In the genomic region with DNA sequence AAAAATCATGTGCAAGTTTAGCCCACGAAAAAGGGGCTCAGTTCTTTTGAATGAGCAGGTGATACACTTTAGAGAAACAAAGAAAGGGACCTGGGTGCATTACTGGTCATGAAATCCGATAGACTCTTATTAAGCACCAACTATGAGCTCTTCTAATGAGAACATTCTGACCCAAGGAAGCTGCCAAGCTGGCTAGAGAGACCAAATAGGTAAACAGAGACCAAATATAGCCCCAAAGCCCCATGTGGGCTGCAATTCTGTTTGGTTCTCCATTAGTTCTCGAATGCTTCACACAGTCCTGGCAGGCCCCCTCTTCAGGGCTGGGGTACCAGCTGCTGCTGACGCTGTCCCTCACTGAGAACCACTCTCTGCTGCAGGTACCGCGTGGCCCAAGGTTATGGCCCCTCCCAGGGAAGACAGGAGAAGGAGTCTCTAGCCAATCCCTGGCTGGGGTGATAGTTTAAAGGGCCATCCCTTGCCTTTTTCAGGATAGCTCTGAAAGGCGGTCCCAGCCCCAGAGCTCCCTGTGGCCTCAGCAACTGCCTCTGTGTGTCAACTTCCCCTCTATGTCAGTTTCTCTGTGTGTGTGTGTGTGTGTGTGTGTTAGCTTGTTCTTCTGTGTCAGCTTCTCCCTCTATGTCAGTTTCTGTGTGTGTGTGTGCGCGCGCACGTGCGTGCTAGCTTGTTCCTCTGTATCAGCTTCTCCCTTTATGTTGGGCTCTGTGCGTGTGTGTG, we compare ENCODE assay signal across 22 cellular contexts. TPM values are rescaled to one million over a fixed set of nuclear protein-coding genes. Genes with fewer than 3 reads are reported as not detected.
A peak's percentile ranks its signal among the peaks of the same experiment; 100 is the strongest.
DNase-seq lines count a peak whose midpoint lies in the region; ATAC-seq and TF ChIP-seq lines count a peak whose summit lies in the region.
"Had no signal": no experiment of that assay in that cellular context is flagged by ENCODE, and none has a peak within 500 bp of the region (broad histone marks: within the 10 kb centered on the region; RNA-seq: fewer than 3 reads in every experiment).

No MANE protein-coding gene starts in this region.

- H3K9me2 ChIP-seq in GM23338 (ENCODE audit: insufficient read depth), result no peaks in the 10 kb centered on the region

- H3K4me1 Mint-ChIP-seq in GM23338, result peaks cover 7% of the 10 kb centered on the region; the same call in 2 of the 3 replicates
- H3K4me1 Mint-ChIP-seq in stimulated activated memory B cell treated with anti-CD40 and anti-IgM and Interleukin-4, amounts not matched to agents 10 μg/mL and 1 μg/mL and 100 μg/mL, for 72 hours, result peaks cover 8% of the 10 kb centered on the region

- H3K4me1 ChIP-seq in GM23338 (ENCODE audit: insufficient read depth) (no peaks in the 10 kb centered on the region), esophagus muscularis mucosa (peaks cover 8 to 37% (median 27%) of the 10 kb centered on the region in 4 donors)
- H3K4me1 ChIP-seq: foreskin keratinocyte, psoas muscle had no signal

- no peaks in the 10 kb centered on the region for H3K9me3 ChIP-seq in esophagus muscularis mucosa
- H3K9me3 ChIP-seq: psoas muscle had no signal

- H3K27me3 ChIP-seq in GM23338 (ENCODE audit: insufficient read depth) (no peaks in the 10 kb centered on the region), esophagus muscularis mucosa (no peaks in the 10 kb centered on the region)

- H3K36me3 ChIP-seq in GM23338 (ENCODE audit: insufficient read depth) (no peaks in the 10 kb centered on the region), esophagus muscularis mucosa (peaks cover 0 to 3% (median 0%) of the 10 kb centered on the region in 4 donors)

- no peak overlapping the region for H3K27ac Mint-ChIP-seq in GM23338
- H3K27ac Mint-ChIP-seq in stimulated activated memory B cell treated with anti-CD40 and anti-IgM and Interleukin-4, amounts not matched to agents 10 μg/mL and 1 μg/mL and 100 μg/mL, for 72 hours, result no peak overlapping the region
- H3K27ac Mint-ChIP-seq: activated CD4-positive, alpha-beta T cell treated with anti-CD3 and anti-CD28 coated beads, Interleukin-2, amount 10 ng/mL, durations not matched to agents 7 days and 5 days had no signal

- peak; percentile 72 for ATAC-seq in GM23338
- ATAC-seq in stimulated activated memory B cell treated with anti-CD40 and anti-IgM and Interleukin-4, amounts not matched to agents 10 μg/mL and 1 μg/mL and 100 μg/mL, for 72 hours, result peak; percentile 28
- ATAC-seq in HG03354 (IDR thresholded peaks at IDR 0.05; ENCODE audit: poor library complexity, severe bottlenecking, unreplicated experiment), result no peak
- no peak for ATAC-seq in HG03521 (IDR thresholded peaks at IDR 0.05; ENCODE audit: unreplicated experiment)
- no peak for ATAC-seq in GM19395 (IDR thresholded peaks at IDR 0.05; ENCODE audit: unreplicated experiment)
- ATAC-seq: foreskin keratinocyte; naive thymus-derived CD8-positive, alpha-beta T cell had no signal

- DNase-seq in GM23338 (ENCODE audit: low spot score) (peak; percentile 22), NCI-H2196 (lab: John Stamatoyannopoulos, UW; ENCODE audit: unreplicated experiment) (peak; percentile 70), esophagus muscularis mucosa (ENCODE audit: extremely low spot score) (no peak)
- DNase-seq: activated CD4-positive, alpha-beta T cell treated with anti-CD3 and anti-CD28 coated beads, Interleukin-2, amount 10 ng/mL, durations not matched to agents 7 days and 5 days; activated CD8-positive, alpha-beta memory T cell treated with anti-CD3 and anti-CD28 coated beads, Interleukin-2, amount 50 U/mL, for 4 hours; activated gamma-delta T cell treated with Interleukin-2 at 50 U/mL for 16 hours; AML-193; Calu3; dorsolateral prefrontal cortex; foreskin keratinocyte; mesenchymal stem cell; NCI-H146; NCI-H226 had no signal

- H4K20me1 ChIP-seq in GM23338 (replicated peaks; ENCODE audit: insufficient read depth), result no peaks in the 10 kb centered on the region

- TF ChIP-seq POLR2A in esophagus muscularis mucosa (IDR thresholded peaks at IDR 0.05; ENCODE audit: low read depth), result no peak

- no peak overlapping the region for H3K4me2 ChIP-seq in GM23338

- no peaks in the 10 kb centered on the region for H3K36me3 Mint-ChIP-seq in GM23338 (ENCODE audit: low read depth)
- H3K36me3 Mint-ChIP-seq in stimulated activated memory B cell treated with anti-CD40 and anti-IgM and Interleukin-4, amounts not matched to agents 10 μg/mL and 1 μg/mL and 100 μg/mL, for 72 hours, result no peaks in the 10 kb centered on the region
- H3K36me3 Mint-ChIP-seq: naive thymus-derived CD8-positive, alpha-beta T cell had no signal

- no peaks in the 10 kb centered on the region for H3K79me2 ChIP-seq in GM23338 (replicated peaks; ENCODE audit: insufficient read depth)

- H3K9me3 Mint-ChIP-seq in GM23338, result peaks cover 2% of the 10 kb centered on the region; the same call in 1 of the 3 replicates
- peaks cover 12% of the 10 kb centered on the region for H3K9me3 Mint-ChIP-seq in stimulated activated memory B cell treated with anti-CD40 and anti-IgM and Interleukin-4, amounts not matched to agents 10 μg/mL and 1 μg/mL and 100 μg/mL, for 72 hours

- TF ChIP-seq CTCF in GM23338 (conservative IDR thresholded peaks at IDR 0.05; ENCODE audit: low read depth in 2 of 2) (no peak), esophagus muscularis mucosa (IDR thresholded peaks at IDR 0.05) (no peak)

- no peak overlapping the region for H3K4me3 Mint-ChIP-seq in GM23338
- no peak overlapping the region for H3K4me3 Mint-ChIP-seq in stimulated activated memory B cell treated with anti-CD40 and anti-IgM and Interleukin-4, amounts not matched to agents 10 μg/mL and 1 μg/mL and 100 μg/mL, for 72 hours
- H3K4me3 Mint-ChIP-seq: activated CD4-positive, alpha-beta T cell treated with anti-CD3 and anti-CD28 coated beads, Interleukin-2, amount 10 ng/mL, durations not matched to agents 7 days and 5 days; naive thymus-derived CD8-positive, alpha-beta T cell had no signal

- no peak overlapping the region for H2AFZ ChIP-seq in GM23338

- H3F3A ChIP-seq in GM23338 (replicated peaks; ENCODE audit: low read depth), result no peaks in the 10 kb centered on the region

- peaks cover 5% of the 10 kb centered on the region for H3K27me3 Mint-ChIP-seq in GM23338 (ENCODE audit: insufficient read depth, low read depth, poor library complexity)
- H3K27me3 Mint-ChIP-seq in stimulated activated memory B cell treated with anti-CD40 and anti-IgM and Interleukin-4, amounts not matched to agents 10 μg/mL and 1 μg/mL and 100 μg/mL, for 72 hours, result peaks cover 8% of the 10 kb centered on the region

- no peak for TF ChIP-seq EP300 in esophagus muscularis mucosa (IDR thresholded peaks at IDR 0.05)

- 84% methylated on average over 10 of the region's 13 CpGs for WGBS in esophagus muscularis mucosa

- H3K27ac ChIP-seq in GM23338 (ENCODE audit: low read depth) (no peak overlapping the region), esophagus muscularis mucosa (replicated peaks in 1 of 4) (peak overlapping the region; percentile 77 to 82 (median 80))
- H3K27ac ChIP-seq: foreskin keratinocyte, psoas muscle had no signal

- intact Hi-C loops in esophagus muscularis mucosa (cut with DNase I), result no loop called here

- H3K4me3 ChIP-seq in GM23338 (no peak overlapping the region), esophagus muscularis mucosa (peak overlapping the region in 3 of 4 donors; percentile 15 to 22 (median 20))
- H3K4me3 ChIP-seq: dorsolateral prefrontal cortex, psoas muscle had no signal

TF ChIP-seq in GM23338, 12 proteins besides CTCF, POLR2A, EP300 and RAD21 (continues in another document):
- TF ChIP-seq CREB1 (CRISPR knock-in tag; IDR thresholded peaks at IDR 0.05; ENCODE audit: low read depth), result no peak
- TF ChIP-seq ETS1 (IDR thresholded peaks at IDR 0.05), result no peak
- TF ChIP-seq ZNF331 (CRISPR knock-in tag; IDR thresholded peaks at IDR 0.05; ENCODE audit: low read depth), result no peak
- TF ChIP-seq ZNF114 (CRISPR knock-in tag; IDR thresholded peaks at IDR 0.05), result no peak
- TF ChIP-seq STAT1 (IDR thresholded peaks at IDR 0.05; ENCODE audit: unreplicated experiment), result no peak

RNA-seq across cellular contexts. Expression of gene UBXN10, which starts 7.1 kb away (rescaled TPM):
- total RNA-seq in GM23338 (2014; rRNA removed; shearing (Covaris generic)), result 0.58 and 0.69 TPM in 2 replicates
- 0.26 and 0.27 TPM in 2 replicates for polyA plus RNA-seq in GM23338 (2016; fragmentation: Nextera tagmentation; extraction: Ambion mirVana)
- 10 to 100 TPM; 12.2 to 27.9 (median 14.4) TPM for total RNA-seq in esophagus muscularis mucosa
- total RNA-seq: naive thymus-derived CD8-positive, alpha-beta T cell had no signal

RNA-seq across cellular contexts. Expression of gene PLA2G2C, which starts 7.5 kb away (rescaled TPM):
- not detected in 2 replicates for total RNA-seq in GM23338 (2014; rRNA removed; shearing (Covaris generic))
- not detected in 2 replicates for polyA plus RNA-seq in GM23338 (2016; fragmentation: Nextera tagmentation; extraction: Ambion mirVana)
- under 1 TPM in 3 of 4 donors, not detected in 1; 0.33 to 0.42 (median 0.40) TPM for total RNA-seq in esophagus muscularis mucosa
- total RNA-seq: activated CD4-positive, alpha-beta T cell treated with anti-CD3 and anti-CD28 coated beads, Interleukin-2, amount 10 ng/mL, durations not matched to agents 7 days and 5 days; bronchial epithelial cell; Calu3; foreskin keratinocyte; naive thymus-derived CD8-positive, alpha-beta T cell; psoas muscle; RPMI7951 had no signal
- polyA plus RNA-seq: foreskin keratinocyte; keratinocyte; naive thymus-derived CD8-positive, alpha-beta T cell; psoas muscle had no signal

RNA-seq across cellular contexts. Expression of gene PLA2G2F, which starts 39.7 kb away (rescaled TPM):
- not detected in 2 replicates for total RNA-seq in GM23338 (2014; rRNA removed; shearing (Covaris generic))
- polyA plus RNA-seq in GM23338 (2016; fragmentation: Nextera tagmentation; extraction: Ambion mirVana), result not detected in 2 replicates
- total RNA-seq in esophagus muscularis mucosa, result not detected
- total RNA-seq: activated CD4-positive, alpha-beta T cell treated with anti-CD3 and anti-CD28 coated beads, Interleukin-2, amount 10 ng/mL, durations not matched to agents 7 days and 5 days; bronchial epithelial cell; Calu3; naive thymus-derived CD8-positive, alpha-beta T cell; psoas muscle; RPMI7951 had no signal
- polyA plus RNA-seq: naive thymus-derived CD8-positive, alpha-beta T cell had no signal

RNA-seq across cellular contexts. Expression of gene PLA2G2D, which starts 59.5 kb away (rescaled TPM):
- not detected in 2 replicates for total RNA-seq in GM23338 (2014; rRNA removed; shearing (Covaris generic))
- not detected in 2 replicates for polyA plus RNA-seq in GM23338 (2016; fragmentation: Nextera tagmentation; extraction: Ambion mirVana)
- total RNA-seq in esophagus muscularis mucosa, result not detected
- total RNA-seq: activated CD4-positive, alpha-beta T cell treated with anti-CD3 and anti-CD28 coated beads, Interleukin-2, amount 10 ng/mL, durations not matched to agents 7 days and 5 days; bronchial epithelial cell; Calu3; foreskin keratinocyte; naive thymus-derived CD8-positive, alpha-beta T cell; psoas muscle; RPMI7951 had no signal
- polyA plus RNA-seq: foreskin keratinocyte; keratinocyte; naive thymus-derived CD8-positive, alpha-beta T cell; psoas muscle had no signal

Comparison
In these comparisons a context has a peak if more than half of its experiments do, and no peak if none do; other contexts are left out.
1. ATAC-seq: peak in GM23338 (single experiment) and stimulated activated memory B cell treated with anti-CD40 and anti-IgM and Interleukin-4, amounts not matched to agents 10 μg/mL and 1 μg/mL and 100 μg/mL, for 72 hours (single experiment); none in HG03354 (single experiment), HG03521 (single experiment) and GM19395 (single experiment).